In the genomic region with DNA sequence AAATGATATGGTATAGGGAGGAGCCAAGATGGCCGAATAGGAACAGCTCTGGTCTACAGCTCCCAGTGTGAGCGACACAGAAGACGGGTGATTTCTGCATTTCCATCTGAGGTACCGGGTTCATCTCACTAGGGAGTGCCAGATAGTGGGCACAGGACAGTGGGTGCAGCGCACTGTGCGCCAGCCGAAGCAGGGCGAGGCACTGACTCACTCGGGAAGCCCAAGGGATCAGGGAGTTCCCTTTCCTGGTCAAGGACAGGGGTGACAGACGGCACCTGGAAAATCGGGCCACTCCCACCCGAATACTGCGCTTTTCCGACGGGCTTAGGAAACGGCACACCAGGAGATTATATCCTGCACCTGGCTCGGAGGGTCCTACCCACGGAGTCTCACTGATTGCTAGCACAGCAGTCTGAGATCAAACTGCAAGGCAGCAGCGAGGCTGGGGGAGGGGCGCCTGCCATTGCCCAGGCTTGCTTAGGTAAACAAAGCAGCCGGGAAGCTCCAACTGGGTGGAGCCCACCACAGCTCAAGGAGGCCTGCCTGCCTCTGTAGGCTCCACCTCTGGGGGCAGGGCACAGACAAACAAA, we compare ENCODE assay signal across 1 cellular context.
A peak's percentile ranks its signal among the peaks of the same experiment; 100 is the strongest.
TF ChIP-seq lines count a peak whose summit lies in the region.

No MANE protein-coding gene starts in this region.

TF ChIP-seq in HEK293, 187 proteins besides CTCF, POLR2A, EP300 and RAD21 (continued from another document):
- TF ChIP-seq SETDB1 (IDR thresholded peaks at IDR 0.05; ENCODE audit: insufficient read length, low read length) (peak; percentile 55), TRIM28 (IDR thresholded peaks at IDR 0.05; ENCODE audit: borderline replicate concordance, low read length) (peak; percentile 17; the same call in 1 of the 2 replicates)
